8 cellular contexts compared by ENCODE assay signal in the genomic region with DNA sequence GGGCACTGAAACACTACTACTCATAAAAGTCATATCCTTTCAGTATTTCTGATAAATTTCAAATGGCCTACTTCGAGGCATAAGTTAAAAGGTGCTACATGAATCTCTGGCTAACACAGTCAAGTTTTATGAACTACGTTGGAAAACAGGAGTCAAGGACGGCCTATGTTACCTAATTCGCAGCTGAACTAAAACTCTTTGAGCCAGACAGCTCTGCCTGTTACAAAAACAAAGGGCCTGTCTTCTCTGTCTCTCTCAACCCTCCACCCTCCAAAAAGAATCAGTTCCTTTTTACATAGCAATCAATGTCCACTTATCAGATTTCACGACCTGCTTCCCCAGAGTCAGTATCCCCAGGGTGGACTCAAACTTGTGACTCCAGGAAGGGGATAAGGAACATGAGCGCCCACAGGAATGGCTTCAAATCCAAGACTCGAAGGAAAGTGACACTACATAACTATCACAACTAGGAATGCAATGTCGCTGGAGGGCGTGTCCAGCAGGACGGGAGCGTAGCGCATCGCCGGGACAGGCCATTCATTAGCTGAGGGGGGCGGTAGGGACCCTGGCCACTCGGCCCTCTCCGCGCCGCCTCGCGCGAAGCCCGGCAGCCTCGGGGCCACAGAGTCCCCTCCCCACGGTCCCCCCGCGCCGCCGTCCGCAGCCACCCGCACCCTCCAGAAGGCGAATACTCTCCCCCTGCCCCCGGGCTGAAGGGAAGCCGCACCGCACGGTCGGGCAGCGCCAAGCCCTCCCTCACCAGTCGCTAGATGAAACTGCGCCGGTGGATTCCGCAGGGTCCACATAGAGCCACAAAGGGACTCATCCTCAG. TPM values are rescaled to one million over a fixed set of nuclear protein-coding genes. Genes with fewer than 3 reads are reported as not detected.
DNase-seq lines count a peak whose midpoint lies in the region; ATAC-seq and TF ChIP-seq lines count a peak whose summit lies in the region.

No MANE protein-coding gene starts in this region.

- H3K4me1 ChIP-seq in Caco-2 (peaks cover 25% of the 10 kb centered on the region), adrenal gland (replicated peaks in 1 of 2) (peaks cover 30 to 45% of the 10 kb centered on the region in 2 donors), left ventricle myocardium inferior (peaks cover 55% of the 10 kb centered on the region), trophoblast cell (ENCODE audit: control insufficient read depth in 1 of 2, insufficient read depth in 2 of 2, low read length in 2 of 2) (peaks cover 4 to 9% of the 10 kb centered on the region in 2 experiments)

- peak overlapping the region; percentile 13 for H3K4ac ChIP-seq in trophoblast cell (ENCODE audit: low read depth, low read length)

- peak overlapping the region; percentile 90 for H3K4me3 Mint-ChIP-seq in Caco-2 (ENCODE audit: unreplicated experiment)

- H3K14ac ChIP-seq in trophoblast cell (ENCODE audit: low read length) = peak overlapping the region; percentile 58

- H3K9me3 Mint-ChIP-seq in Caco-2 (ENCODE audit: unreplicated experiment) = no peaks in the 10 kb centered on the region

- peak overlapping the region; percentile 94 to 99 (median 97) for H3K27ac ChIP-seq in adrenal gland
- peak overlapping the region; percentile 98 for H3K27ac ChIP-seq in left ventricle myocardium inferior (replicated peaks)
- H3K27ac ChIP-seq in trophoblast cell (ENCODE audit: low read depth, low read length) = peak overlapping the region; percentile 84

- H3K9me3 ChIP-seq in Caco-2 = no peaks in the 10 kb centered on the region
- H3K9me3 ChIP-seq in adrenal gland (replicated peaks in 1 of 3) = no peaks in the 10 kb centered on the region
- H3K9me3 ChIP-seq in left ventricle myocardium inferior (replicated peaks) = no peaks in the 10 kb centered on the region
- no peaks in the 10 kb centered on the region for H3K9me3 ChIP-seq in trophoblast cell (ENCODE audit: insufficient read depth, low read depth, low read length)

- peak overlapping the region; percentile 96 for H3K27ac Mint-ChIP-seq in Caco-2 (ENCODE audit: unreplicated experiment)

- peak overlapping the region; percentile 68 for H4K12ac ChIP-seq in trophoblast cell (ENCODE audit: low read depth, low read length)

- H2BK12ac ChIP-seq in trophoblast cell (ENCODE audit: low read length) = no peak overlapping the region

- CTCF ChIA-PET in Caco-2 (lab: Charles Lee) = interaction anchor here (1.3 kb wide), 1 partner anchor 819 kb away, joined by 3 read pairs; the partner anchor contains the start of gene UBE3D

- intact Hi-C loops in Caco-2 (cut with micrococcal nuclease; ENCODE audit: unreplicated experiment) (loop anchor here (5.0 kb wide), 2 partner anchors 685 to 820 kb away; partner anchors contain the start of genes DOP1A and UBE3D), adrenal gland (cut with DNase I) (no loop called here), left ventricle myocardium inferior (cut with micrococcal nuclease) (no loop called here)

- H3K36me3 ChIP-seq in Caco-2 (ENCODE audit: control insufficient read depth, insufficient read depth, low read length) (no peaks in the 10 kb centered on the region), adrenal gland (replicated peaks in 1 of 2) (no peaks in the 10 kb centered on the region), left ventricle myocardium inferior (no peaks in the 10 kb centered on the region), trophoblast cell (ENCODE audit: control insufficient read depth in 1 of 2, insufficient read depth in 2 of 2, low read length in 2 of 2) (no peaks in the 10 kb centered on the region)

- peak overlapping the region; percentile 83 for H3K4me2 ChIP-seq in trophoblast cell (ENCODE audit: low read length)

- H2BK120ac ChIP-seq in trophoblast cell (ENCODE audit: insufficient read depth, low read length, poor library complexity) = peak overlapping the region; percentile 37

- POLR2A ChIA-PET in Caco-2 (lab: Charles Lee) = no interaction called here

- H2AFZ ChIP-seq in trophoblast cell (ENCODE audit: insufficient read depth, low read length, poor library complexity) = peak overlapping the region; percentile 57

- TF ChIP-seq CTCF in Caco-2 (IDR thresholded peaks at IDR 0.05; ENCODE audit: insufficient read depth in 1 of 2, low read depth in 1 of 2, low read length in 1 of 2, severe bottlenecking in 1 of 2, unreplicated experiment in 1 of 2) (no peak), adrenal gland (IDR thresholded peaks at IDR 0.05) (no peak), left ventricle myocardium inferior (IDR thresholded peaks at IDR 0.05; ENCODE audit: borderline replicate concordance) (no peak)

- ATAC-seq in GM18909 (IDR thresholded peaks at IDR 0.05; ENCODE audit: poor library complexity, unreplicated experiment) (peak; percentile 48), HG03108 (IDR thresholded peaks at IDR 0.05; ENCODE audit: unreplicated experiment) (peak; percentile 32)

- no peak overlapping the region for H2AK5ac ChIP-seq in trophoblast cell (ENCODE audit: low read length)

- H3K27me3 ChIP-seq in Caco-2 (replicated peaks; ENCODE audit: control insufficient read depth, insufficient read depth, low read length) (no peaks in the 10 kb centered on the region), adrenal gland (no peaks in the 10 kb centered on the region), left ventricle myocardium inferior (ENCODE audit: low read depth) (no peaks in the 10 kb centered on the region), trophoblast cell (ENCODE audit: insufficient read depth, low read length) (no peaks in the 10 kb centered on the region)

- peaks cover 7% of the 10 kb centered on the region for H3K79me2 ChIP-seq in trophoblast cell (ENCODE audit: control insufficient read depth, insufficient read depth, low read length, poor library complexity)

- H3K18ac ChIP-seq in trophoblast cell (ENCODE audit: low read length) = peak overlapping the region; percentile 61

- 1 to 2% (median 1%) methylated on average over 7 to 42 of the region's 42 CpGs for WGBS in adrenal gland, 4 donors
- no CpG with 5 or more reads among the region's 42 CpGs for WGBS in trophoblast cell (ENCODE audit: extremely low coverage, insufficient coverage, insufficient read length)

- H3K4me3 ChIP-seq in Caco-2 (ENCODE audit: low read depth, low read length) = peak overlapping the region; percentile 74
- peak overlapping the region; percentile 26 to 94 (median 76) for H3K4me3 ChIP-seq in adrenal gland
- peak overlapping the region; percentile 92 for H3K4me3 ChIP-seq in left ventricle myocardium inferior
- peak overlapping the region; percentile 94 for H3K4me3 ChIP-seq in trophoblast cell (ENCODE audit: low read depth, low read length)

- TSS peak; percentile 45 for BruUV-seq in Caco-2 (replicated peaks; lab: Mats Ljungman, UMichigan)

- peaks cover 20% of the 10 kb centered on the region for H3K4me1 Mint-ChIP-seq in Caco-2 (ENCODE audit: low read depth, unreplicated experiment)

- H3K9ac ChIP-seq in trophoblast cell (ENCODE audit: low read length) = peak overlapping the region; percentile 77

- no peak overlapping the region for H3K23ac ChIP-seq in trophoblast cell (ENCODE audit: low read length)

- peak overlapping the region; percentile 78 for H4K91ac ChIP-seq in trophoblast cell (ENCODE audit: low read depth, low read length)

- peak overlapping the region; percentile 57 for H2BK5ac ChIP-seq in trophoblast cell (ENCODE audit: low read depth, low read length, poor library complexity)

- TF ChIP-seq POLR2A in adrenal gland (IDR thresholded peaks at IDR 0.05) = no peak

- peaks cover 6% of the 10 kb centered on the region for H3K79me1 ChIP-seq in trophoblast cell (ENCODE audit: low read length)

- DNase-seq in Caco-2 (peak; percentile 77 to 79), NCI-H526 treated with DMSO at 0.1 percent for 48 hours (lab: John Stamatoyannopoulos, UW) (peak; percentile 69), adrenal gland (peak; percentile 25 to 87 (median 73)), left ventricle myocardium inferior (peak; percentile 57), trophoblast cell (peak; percentile 51 to 77), NCI-H1436 treated with DMSO at 0.1 percent for 48 hours (lab: John Stamatoyannopoulos, UW) (no peak)

- peak overlapping the region; percentile 51 for H4K8ac ChIP-seq in trophoblast cell (ENCODE audit: low read depth, low read length)

- peaks cover 39% of the 10 kb centered on the region for H3K36me3 Mint-ChIP-seq in Caco-2 (ENCODE audit: insufficient read depth, unreplicated experiment)

- no peaks in the 10 kb centered on the region for H3K27me3 Mint-ChIP-seq in Caco-2 (ENCODE audit: insufficient read depth, unreplicated experiment)

RNA-seq across cellular contexts. Expression of gene IBTK, which starts 0.5 kb away (rescaled TPM):
- total RNA-seq in Caco-2 (2022) (29.4 and 30.3 TPM in 2 replicates), adrenal gland (10 to 100 TPM; 26.7 to 73.3 (median 51.3) TPM), left ventricle myocardium inferior (28.5 TPM)
- polyA plus RNA-seq in adrenal gland = 10 to 100 TPM; 34.7 to 74.8 (median 43.1) TPM
- polyA plus RNA-seq in trophoblast cell (2013) = 10.9 and 11.5 TPM in 2 replicates
